ENCODE assay signal across 15 cellular contexts in the genomic region with DNA sequence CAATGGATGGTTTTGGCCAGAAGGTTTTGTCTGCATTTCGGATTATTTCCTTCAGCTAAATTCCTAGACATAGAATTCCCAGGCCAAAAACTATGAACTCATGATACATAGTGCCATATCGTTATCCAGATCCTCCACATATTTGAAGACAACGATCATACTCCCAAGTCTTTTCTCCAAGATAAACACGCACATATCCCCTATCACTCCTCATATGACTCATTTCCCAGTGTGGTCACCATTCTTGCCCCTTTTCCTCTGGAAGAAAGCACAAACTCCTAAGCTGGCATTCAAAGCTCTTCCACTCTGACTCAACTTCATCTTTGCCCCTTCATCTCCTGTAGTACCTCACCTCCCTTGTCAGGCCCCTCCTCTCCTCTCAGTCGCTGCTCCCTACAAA.
DNase-seq lines count a peak whose midpoint lies in the region; ATAC-seq and TF ChIP-seq lines count a peak whose summit lies in the region.
"Had no signal": no experiment of that assay in that cellular context is flagged by ENCODE, and none has a peak within 500 bp of the region (broad histone marks: within the 10 kb centered on the region; RNA-seq: fewer than 3 reads in every experiment).

No MANE protein-coding gene starts in this region.

- no peak for TF ChIP-seq CTCF in foreskin keratinocyte (conservative IDR thresholded peaks at IDR 0.05)

- H3K36me3 Mint-ChIP-seq in activated CD4-positive, alpha-beta T cell treated with anti-CD3 and anti-CD28 coated beads for 36 hours (ENCODE audit: low read depth): no peaks in the 10 kb centered on the region

- no peaks in the 10 kb centered on the region for H3K27me3 Mint-ChIP-seq in activated CD4-positive, alpha-beta T cell treated with anti-CD3 and anti-CD28 coated beads for 36 hours

- H3K27me3 ChIP-seq in right cardiac atrium (ENCODE audit: control insufficient read depth, insufficient read depth) (no peaks in the 10 kb centered on the region), foreskin keratinocyte (no peaks in the 10 kb centered on the region)
- H3K27me3 ChIP-seq: SJCRH30 had no signal

- POLR2A ChIA-PET in activated CD4-positive, alpha-beta T cell treated with anti-CD3 and anti-CD28 coated beads for 36 hours (lab: Charles Lee): no interaction called here

- H3K4me1 ChIP-seq in right cardiac atrium (ENCODE audit: control insufficient read depth, insufficient read depth, low read length) (peaks cover 5% of the 10 kb centered on the region), foreskin keratinocyte (no peaks in the 10 kb centered on the region)
- H3K4me1 ChIP-seq: HAP-1, SJCRH30 had no signal

- no peaks in the 10 kb centered on the region for H3K9me3 ChIP-seq in right cardiac atrium (ENCODE audit: control insufficient read depth, low read length)
- H3K9me3 ChIP-seq: HAP-1, SJCRH30 had no signal

- CTCF ChIA-PET in activated CD4-positive, alpha-beta T cell treated with anti-CD3 and anti-CD28 coated beads for 36 hours (lab: Charles Lee): no interaction called here

- H3K4me3 ChIP-seq in right cardiac atrium (ENCODE audit: low read length): no peak overlapping the region
- H3K4me3 ChIP-seq: HAP-1, SJCRH30 had no signal

- no peaks in the 10 kb centered on the region for H3K4me1 Mint-ChIP-seq in activated CD4-positive, alpha-beta T cell treated with anti-CD3 and anti-CD28 coated beads for 36 hours

- DNase-seq in right cardiac atrium: no peak
- no peak for DNase-seq in cardiac septum (ENCODE audit: low spot score)
- DNase-seq in amniotic epithelial cell (ENCODE audit: low read depth): peak; percentile 95
- DNase-seq in glomerular visceral epithelial cell (ENCODE audit: extremely low spot score): peak; percentile 24
- no peak for DNase-seq in KG1 (lab: John Stamatoyannopoulos, UW)
- no peak for DNase-seq in activated CD4-positive, alpha-beta T cell treated with anti-CD3 and anti-CD28 coated beads for 36 hours
- no peak for DNase-seq in foreskin keratinocyte
- DNase-seq: 8988T; activated gamma-delta T cell treated with Interleukin-2 at 50 U/mL for 16 hours; caudate nucleus; nephron progenitor cell; SJCRH30; stimulated activated naive CD8-positive, alpha-beta T cell treated with anti-CD3 and anti-CD28 coated beads, Interleukin-15, Interleukin-2, amounts not matched to agents 100 U/mL and 50 U/mL, for 24 hours had no signal

- ATAC-seq in right cardiac atrium: peak; percentile 17 to 49
- ATAC-seq in HG03025 (IDR thresholded peaks at IDR 0.05; ENCODE audit: low FRiP score, unreplicated experiment): no peak
- no peak for ATAC-seq in activated CD4-positive, alpha-beta T cell treated with anti-CD3 and anti-CD28 coated beads for 36 hours
- ATAC-seq in foreskin keratinocyte: no peak
- ATAC-seq: stimulated activated naive CD8-positive, alpha-beta T cell treated with anti-CD3 and anti-CD28 coated beads, Interleukin-15, Interleukin-2, amounts not matched to agents 100 U/mL and 50 U/mL, for 24 hours had no signal

- H3K4me3 Mint-ChIP-seq in activated CD4-positive, alpha-beta T cell treated with anti-CD3 and anti-CD28 coated beads for 36 hours: no peak overlapping the region
- H3K4me3 Mint-ChIP-seq: nephron progenitor cell had no signal

- no peaks in the 10 kb centered on the region for H3K9me3 Mint-ChIP-seq in activated CD4-positive, alpha-beta T cell treated with anti-CD3 and anti-CD28 coated beads for 36 hours (ENCODE audit: low read depth)
- H3K9me3 Mint-ChIP-seq: nephron progenitor cell had no signal

- intact Hi-C loops in right cardiac atrium (cut with DNase I) (loop anchor here in 1 of 4 donors (10.0 kb wide), 1 partner anchor 93 kb away; no protein-coding TSS in a partner anchor), cardiac septum (cut with DNase I) (loop anchor here (5.0 kb wide), 1 partner anchor 71 kb away; no protein-coding TSS in a partner anchor)
- intact Hi-C loops in activated CD4-positive, alpha-beta T cell treated with anti-CD3 and anti-CD28 coated beads for 36 hours (cut with DNase I, micrococcal nuclease): no loop called here

- no peak overlapping the region for H3K27ac Mint-ChIP-seq in activated CD4-positive, alpha-beta T cell treated with anti-CD3 and anti-CD28 coated beads for 36 hours
- H3K27ac Mint-ChIP-seq: nephron progenitor cell had no signal

- 67% methylated on average over 5 of the region's 5 CpGs for WGBS in right cardiac atrium

- H3K27ac ChIP-seq in right cardiac atrium (ENCODE audit: low read length) (no peak overlapping the region), foreskin keratinocyte (no peak overlapping the region)
- H3K27ac ChIP-seq: SJCRH30 had no signal

Comparison
In these comparisons a context has a peak if more than half of its experiments do, and no peak if none do; other contexts are left out.
1. ATAC-seq: peak in right cardiac atrium (2 of 2); none in HG03025 (single experiment), activated CD4-positive, alpha-beta T cell treated with anti-CD3 and anti-CD28 coated beads for 36 hours (single experiment) and foreskin keratinocyte (single experiment).
2. DNase-seq: peak in amniotic epithelial cell (single experiment) and glomerular visceral epithelial cell (single experiment); none in right cardiac atrium (0 of 3), cardiac septum (single experiment), KG1 (single experiment), activated CD4-positive, alpha-beta T cell treated with anti-CD3 and anti-CD28 coated beads for 36 hours (single experiment) and foreskin keratinocyte (0 of 2).